In the genomic region with DNA sequence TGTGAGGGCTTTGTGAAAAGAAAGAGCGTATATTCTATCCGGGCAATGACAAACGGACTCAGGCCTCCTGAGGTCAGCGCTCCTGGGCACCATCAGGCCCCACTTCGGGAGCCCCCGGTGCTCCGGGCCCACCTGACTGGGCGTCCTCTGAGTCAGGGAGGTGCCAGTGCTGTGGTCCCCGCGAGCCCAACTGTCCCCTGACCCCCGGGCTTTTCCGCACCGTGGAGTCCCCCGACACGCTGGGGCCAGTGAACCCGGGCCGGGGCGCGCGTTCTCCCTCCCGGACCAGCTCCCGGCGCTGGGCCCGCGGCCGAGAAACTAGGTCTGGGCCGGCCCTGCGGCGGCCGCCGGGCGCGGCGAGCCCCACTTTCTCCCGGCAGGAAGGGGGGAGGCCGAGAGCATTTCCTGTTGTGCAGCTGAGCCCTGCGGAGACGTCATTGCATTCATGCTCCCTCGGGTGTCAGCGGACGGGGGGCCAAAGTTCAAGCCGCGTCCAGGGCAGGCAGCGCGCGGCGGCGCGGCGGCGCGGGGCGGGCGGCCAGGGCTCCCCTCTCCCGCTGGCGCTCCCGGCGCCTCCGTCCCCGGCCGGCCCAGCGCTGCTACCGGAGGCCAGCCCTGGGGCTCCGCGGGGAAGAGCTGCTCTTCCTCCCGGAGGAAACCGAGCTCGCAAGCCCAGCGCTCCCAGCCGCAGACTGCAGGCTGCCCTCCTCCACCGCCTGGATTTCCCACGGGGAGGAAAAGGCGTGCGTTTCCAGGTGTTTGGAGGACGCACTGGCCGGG, we compare ENCODE assay signal across 1 cellular context.
TF ChIP-seq lines count a peak whose summit lies in the region.

No MANE protein-coding gene starts in this region.

TF ChIP-seq in HepG2, 621 proteins besides CTCF, POLR2A, EP300 and RAD21 (continued from another document and continues in another):
- TF ChIP-seq, protein P1, sequence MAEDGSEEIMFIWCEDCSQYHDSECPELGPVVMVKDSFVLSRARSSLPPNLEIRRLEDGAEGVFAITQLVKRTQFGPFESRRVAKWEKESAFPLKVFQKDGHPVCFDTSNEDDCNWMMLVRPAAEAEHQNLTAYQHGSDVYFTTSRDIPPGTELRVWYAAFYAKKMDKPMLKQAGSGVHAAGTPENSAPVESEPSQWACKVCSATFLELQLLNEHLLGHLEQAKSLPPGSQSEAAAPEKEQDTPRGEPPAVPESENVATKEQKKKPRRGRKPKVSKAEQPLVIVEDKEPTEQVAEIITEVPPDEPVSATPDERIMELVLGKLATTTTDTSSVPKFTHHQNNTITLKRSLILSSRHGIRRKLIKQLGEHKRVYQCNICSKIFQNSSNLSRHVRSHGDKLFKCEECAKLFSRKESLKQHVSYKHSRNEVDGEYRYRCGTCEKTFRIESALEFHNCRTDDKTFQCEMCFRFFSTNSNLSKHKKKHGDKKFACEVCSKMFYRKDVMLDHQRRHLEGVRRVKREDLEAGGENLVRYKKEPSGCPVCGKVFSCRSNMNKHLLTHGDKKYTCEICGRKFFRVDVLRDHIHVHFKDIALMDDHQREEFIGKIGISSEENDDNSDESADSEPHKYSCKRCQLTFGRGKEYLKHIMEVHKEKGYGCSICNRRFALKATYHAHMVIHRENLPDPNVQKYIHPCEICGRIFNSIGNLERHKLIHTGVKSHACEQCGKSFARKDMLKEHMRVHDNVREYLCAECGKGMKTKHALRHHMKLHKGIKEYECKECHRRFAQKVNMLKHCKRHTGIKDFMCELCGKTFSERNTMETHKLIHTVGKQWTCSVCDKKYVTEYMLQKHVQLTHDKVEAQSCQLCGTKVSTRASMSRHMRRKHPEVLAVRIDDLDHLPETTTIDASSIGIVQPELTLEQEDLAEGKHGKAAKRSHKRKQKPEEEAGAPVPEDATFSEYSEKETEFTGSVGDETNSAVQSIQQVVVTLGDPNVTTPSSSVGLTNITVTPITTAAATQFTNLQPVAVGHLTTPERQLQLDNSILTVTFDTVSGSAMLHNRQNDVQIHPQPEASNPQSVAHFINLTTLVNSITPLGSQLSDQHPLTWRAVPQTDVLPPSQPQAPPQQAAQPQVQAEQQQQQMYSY (CRISPR knock-in tag; IDR thresholded peaks at IDR 0.05): 0 out of 2 replicates have a peak, but pooled peaks have one; percentile 44
- TF ChIP-seq MED1 (CRISPR knock-in tag; IDR thresholded peaks at IDR 0.05) (peak; percentile 92), TCF7L2 (IDR thresholded peaks at IDR 0.05; ENCODE audit: low read depth, low read length) (no peak), ARNT2 (CRISPR knock-in tag; IDR thresholded peaks at IDR 0.05; ENCODE audit: low read depth) (peak; percentile 98), MAFF (IDR thresholded peaks at IDR 0.05; ENCODE audit: low read depth, low read length) (no peak), ZBTB38 (CRISPR knock-in tag; IDR thresholded peaks at IDR 0.05) (peak; percentile 91), FOXK2 (IDR thresholded peaks at IDR 0.05) (no peak), ZNF543 (CRISPR knock-in tag; IDR thresholded peaks at IDR 0.05) (no peak), RBAK (CRISPR knock-in tag; IDR thresholded peaks at IDR 0.05) (no peak), NFE2L2 (IDR thresholded peaks at IDR 0.05; ENCODE audit: low read length) (no peak; the same call in 1 of the 2 replicates), ZNF644 (CRISPR knock-in tag; IDR thresholded peaks at IDR 0.05; ENCODE audit: low read depth) (no peak), RXRB (CRISPR knock-in tag; IDR thresholded peaks at IDR 0.05; ENCODE audit: borderline replicate concordance) (peak; percentile 76), GABPA (IDR thresholded peaks at IDR 0.05; ENCODE audit: low read depth, low read length) (peak; percentile 66), GABPA (CRISPR knock-in tag; IDR thresholded peaks at IDR 0.05; ENCODE audit: low read depth) (peak; percentile 83), PCBP1 (IDR thresholded peaks at IDR 0.05; ENCODE audit: borderline replicate concordance, low read depth, low read length) (no peak), HHEX (CRISPR knock-in tag; IDR thresholded peaks at IDR 0.05) (no peak), SMAD1 (CRISPR knock-in tag; IDR thresholded peaks at IDR 0.05; ENCODE audit: borderline replicate concordance, low read depth) (peak; percentile 40; the same call in 1 of the 2 replicates), DPF2 (CRISPR knock-in tag; IDR thresholded peaks at IDR 0.05; ENCODE audit: borderline replicate concordance, low read depth) (no peak), ZNF10 (CRISPR knock-in tag; IDR thresholded peaks at IDR 0.05; ENCODE audit: borderline replicate concordance, low read depth) (no peak), ZNF296 (CRISPR knock-in tag; conservative IDR thresholded peaks at IDR 0.05) (no peak), ZNF232 (CRISPR knock-in tag; IDR thresholded peaks at IDR 0.05; ENCODE audit: borderline replicate concordance) (peak; percentile 61), ZNF558 (CRISPR knock-in tag; IDR thresholded peaks at IDR 0.05; ENCODE audit: borderline replicate concordance) (peak; percentile 96), RNF2 (conservative IDR thresholded peaks at IDR 0.05; ENCODE audit: low read depth) (0 out of 2 replicates have a peak, but pooled peaks have one; percentile 63), POGZ (CRISPR knock-in tag; IDR thresholded peaks at IDR 0.05) (peak; percentile 80), ZNF552 (CRISPR knock-in tag; IDR thresholded peaks at IDR 0.05; ENCODE audit: borderline replicate concordance) (no peak; the same call in 1 of the 2 replicates), SRSF1 (optimal IDR thresholded peaks at IDR 0.05; ENCODE audit: low read depth, low read length) (peak; percentile 46), FOXO1 (CRISPR knock-in tag; IDR thresholded peaks at IDR 0.05) (peak; percentile 91), ATF7 (IDR thresholded peaks at IDR 0.05) (peak; percentile 47; the same call in 1 of the 2 replicates), ATF7 (CRISPR knock-in tag; IDR thresholded peaks at IDR 0.05) (peak; percentile 97)
- TF ChIP-seq, protein P2, sequence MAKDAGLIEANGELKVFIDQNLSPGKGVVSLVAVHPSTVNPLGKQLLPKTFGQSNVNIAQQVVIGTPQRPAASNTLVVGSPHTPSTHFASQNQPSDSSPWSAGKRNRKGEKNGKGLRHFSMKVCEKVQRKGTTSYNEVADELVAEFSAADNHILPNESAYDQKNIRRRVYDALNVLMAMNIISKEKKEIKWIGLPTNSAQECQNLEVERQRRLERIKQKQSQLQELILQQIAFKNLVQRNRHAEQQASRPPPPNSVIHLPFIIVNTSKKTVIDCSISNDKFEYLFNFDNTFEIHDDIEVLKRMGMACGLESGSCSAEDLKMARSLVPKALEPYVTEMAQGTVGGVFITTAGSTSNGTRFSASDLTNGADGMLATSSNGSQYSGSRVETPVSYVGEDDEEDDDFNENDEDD (CRISPR knock-in tag; IDR thresholded peaks at IDR 0.05; ENCODE audit: borderline replicate concordance): no peak
- TF ChIP-seq, protein P3, sequence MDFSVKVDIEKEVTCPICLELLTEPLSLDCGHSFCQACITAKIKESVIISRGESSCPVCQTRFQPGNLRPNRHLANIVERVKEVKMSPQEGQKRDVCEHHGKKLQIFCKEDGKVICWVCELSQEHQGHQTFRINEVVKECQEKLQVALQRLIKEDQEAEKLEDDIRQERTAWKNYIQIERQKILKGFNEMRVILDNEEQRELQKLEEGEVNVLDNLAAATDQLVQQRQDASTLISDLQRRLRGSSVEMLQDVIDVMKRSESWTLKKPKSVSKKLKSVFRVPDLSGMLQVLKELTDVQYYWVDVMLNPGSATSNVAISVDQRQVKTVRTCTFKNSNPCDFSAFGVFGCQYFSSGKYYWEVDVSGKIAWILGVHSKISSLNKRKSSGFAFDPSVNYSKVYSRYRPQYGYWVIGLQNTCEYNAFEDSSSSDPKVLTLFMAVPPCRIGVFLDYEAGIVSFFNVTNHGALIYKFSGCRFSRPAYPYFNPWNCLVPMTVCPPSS (IDR thresholded peaks at IDR 0.05): no peak
- TF ChIP-seq, protein P4, sequence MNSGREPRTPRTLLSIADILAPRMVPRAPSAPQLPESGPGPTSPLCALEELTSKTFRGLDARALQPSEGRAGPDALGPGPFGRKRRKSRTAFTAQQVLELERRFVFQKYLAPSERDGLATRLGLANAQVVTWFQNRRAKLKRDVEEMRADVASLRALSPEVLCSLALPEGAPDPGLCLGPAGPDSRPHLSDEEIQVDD (CRISPR knock-in tag; IDR thresholded peaks at IDR 0.05; ENCODE audit: borderline replicate concordance): peak; percentile 95; the same call in 1 of the 2 replicates
- TF ChIP-seq, protein P5, sequence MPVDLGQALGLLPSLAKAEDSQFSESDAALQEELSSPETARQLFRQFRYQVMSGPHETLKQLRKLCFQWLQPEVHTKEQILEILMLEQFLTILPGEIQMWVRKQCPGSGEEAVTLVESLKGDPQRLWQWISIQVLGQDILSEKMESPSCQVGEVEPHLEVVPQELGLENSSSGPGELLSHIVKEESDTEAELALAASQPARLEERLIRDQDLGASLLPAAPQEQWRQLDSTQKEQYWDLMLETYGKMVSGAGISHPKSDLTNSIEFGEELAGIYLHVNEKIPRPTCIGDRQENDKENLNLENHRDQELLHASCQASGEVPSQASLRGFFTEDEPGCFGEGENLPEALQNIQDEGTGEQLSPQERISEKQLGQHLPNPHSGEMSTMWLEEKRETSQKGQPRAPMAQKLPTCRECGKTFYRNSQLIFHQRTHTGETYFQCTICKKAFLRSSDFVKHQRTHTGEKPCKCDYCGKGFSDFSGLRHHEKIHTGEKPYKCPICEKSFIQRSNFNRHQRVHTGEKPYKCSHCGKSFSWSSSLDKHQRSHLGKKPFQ (CRISPR knock-in tag; IDR thresholded peaks at IDR 0.05; ENCODE audit: insufficient replicate concordance): peak; percentile 48
- TF ChIP-seq, protein P6, sequence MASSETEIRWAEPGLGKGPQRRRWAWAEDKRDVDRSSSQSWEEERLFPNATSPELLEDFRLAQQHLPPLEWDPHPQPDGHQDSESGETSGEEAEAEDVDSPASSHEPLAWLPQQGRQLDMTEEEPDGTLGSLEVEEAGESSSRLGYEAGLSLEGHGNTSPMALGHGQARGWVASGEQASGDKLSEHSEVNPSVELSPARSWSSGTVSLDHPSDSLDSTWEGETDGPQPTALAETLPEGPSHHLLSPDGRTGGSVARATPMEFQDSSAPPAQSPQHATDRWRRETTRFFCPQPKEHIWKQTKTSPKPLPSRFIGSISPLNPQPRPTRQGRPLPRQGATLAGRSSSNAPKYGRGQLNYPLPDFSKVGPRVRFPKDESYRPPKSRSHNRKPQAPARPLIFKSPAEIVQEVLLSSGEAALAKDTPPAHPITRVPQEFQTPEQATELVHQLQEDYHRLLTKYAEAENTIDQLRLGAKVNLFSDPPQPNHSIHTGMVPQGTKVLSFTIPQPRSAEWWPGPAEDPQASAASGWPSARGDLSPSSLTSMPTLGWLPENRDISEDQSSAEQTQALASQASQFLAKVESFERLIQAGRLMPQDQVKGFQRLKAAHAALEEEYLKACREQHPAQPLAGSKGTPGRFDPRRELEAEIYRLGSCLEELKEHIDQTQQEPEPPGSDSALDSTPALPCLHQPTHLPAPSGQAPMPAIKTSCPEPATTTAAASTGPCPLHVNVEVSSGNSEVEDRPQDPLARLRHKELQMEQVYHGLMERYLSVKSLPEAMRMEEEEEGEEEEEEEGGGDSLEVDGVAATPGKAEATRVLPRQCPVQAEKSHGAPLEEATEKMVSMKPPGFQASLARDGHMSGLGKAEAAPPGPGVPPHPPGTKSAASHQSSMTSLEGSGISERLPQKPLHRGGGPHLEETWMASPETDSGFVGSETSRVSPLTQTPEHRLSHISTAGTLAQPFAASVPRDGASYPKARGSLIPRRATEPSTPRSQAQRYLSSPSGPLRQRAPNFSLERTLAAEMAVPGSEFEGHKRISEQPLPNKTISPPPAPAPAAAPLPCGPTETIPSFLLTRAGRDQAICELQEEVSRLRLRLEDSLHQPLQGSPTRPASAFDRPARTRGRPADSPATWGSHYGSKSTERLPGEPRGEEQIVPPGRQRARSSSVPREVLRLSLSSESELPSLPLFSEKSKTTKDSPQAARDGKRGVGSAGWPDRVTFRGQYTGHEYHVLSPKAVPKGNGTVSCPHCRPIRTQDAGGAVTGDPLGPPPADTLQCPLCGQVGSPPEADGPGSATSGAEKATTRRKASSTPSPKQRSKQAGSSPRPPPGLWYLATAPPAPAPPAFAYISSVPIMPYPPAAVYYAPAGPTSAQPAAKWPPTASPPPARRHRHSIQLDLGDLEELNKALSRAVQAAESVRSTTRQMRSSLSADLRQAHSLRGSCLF (CRISPR knock-in tag; IDR thresholded peaks at IDR 0.05; ENCODE audit: borderline replicate concordance): 0 out of 2 replicates have a peak, but pooled peaks have one; percentile 68
- TF ChIP-seq, protein P7, sequence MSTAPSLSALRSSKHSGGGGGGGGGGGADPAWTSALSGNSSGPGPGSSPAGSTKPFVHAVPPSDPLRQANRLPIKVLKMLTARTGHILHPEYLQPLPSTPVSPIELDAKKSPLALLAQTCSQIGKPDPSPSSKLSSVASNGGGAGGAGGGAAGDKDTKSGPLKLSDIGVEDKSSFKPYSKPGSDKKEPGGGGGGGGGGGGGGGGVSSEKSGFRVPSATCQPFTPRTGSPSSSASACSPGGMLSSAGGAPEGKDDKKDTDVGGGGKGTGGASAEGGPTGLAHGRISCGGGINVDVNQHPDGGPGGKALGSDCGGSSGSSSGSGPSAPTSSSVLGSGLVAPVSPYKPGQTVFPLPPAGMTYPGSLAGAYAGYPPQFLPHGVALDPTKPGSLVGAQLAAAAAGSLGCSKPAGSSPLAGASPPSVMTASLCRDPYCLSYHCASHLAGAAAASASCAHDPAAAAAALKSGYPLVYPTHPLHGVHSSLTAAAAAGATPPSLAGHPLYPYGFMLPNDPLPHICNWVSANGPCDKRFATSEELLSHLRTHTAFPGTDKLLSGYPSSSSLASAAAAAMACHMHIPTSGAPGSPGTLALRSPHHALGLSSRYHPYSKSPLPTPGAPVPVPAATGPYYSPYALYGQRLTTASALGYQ (CRISPR knock-in tag; IDR thresholded peaks at IDR 0.05): peak; percentile 90
- TF ChIP-seq, protein P8, sequence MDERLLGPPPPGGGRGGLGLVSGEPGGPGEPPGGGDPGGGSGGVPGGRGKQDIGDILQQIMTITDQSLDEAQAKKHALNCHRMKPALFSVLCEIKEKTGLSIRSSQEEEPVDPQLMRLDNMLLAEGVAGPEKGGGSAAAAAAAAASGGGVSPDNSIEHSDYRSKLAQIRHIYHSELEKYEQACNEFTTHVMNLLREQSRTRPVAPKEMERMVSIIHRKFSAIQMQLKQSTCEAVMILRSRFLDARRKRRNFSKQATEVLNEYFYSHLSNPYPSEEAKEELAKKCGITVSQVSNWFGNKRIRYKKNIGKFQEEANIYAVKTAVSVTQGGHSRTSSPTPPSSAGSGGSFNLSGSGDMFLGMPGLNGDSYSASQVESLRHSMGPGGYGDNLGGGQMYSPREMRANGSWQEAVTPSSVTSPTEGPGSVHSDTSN (CRISPR knock-in tag; IDR thresholded peaks at IDR 0.05): no peak
- TF ChIP-seq, protein P9, sequence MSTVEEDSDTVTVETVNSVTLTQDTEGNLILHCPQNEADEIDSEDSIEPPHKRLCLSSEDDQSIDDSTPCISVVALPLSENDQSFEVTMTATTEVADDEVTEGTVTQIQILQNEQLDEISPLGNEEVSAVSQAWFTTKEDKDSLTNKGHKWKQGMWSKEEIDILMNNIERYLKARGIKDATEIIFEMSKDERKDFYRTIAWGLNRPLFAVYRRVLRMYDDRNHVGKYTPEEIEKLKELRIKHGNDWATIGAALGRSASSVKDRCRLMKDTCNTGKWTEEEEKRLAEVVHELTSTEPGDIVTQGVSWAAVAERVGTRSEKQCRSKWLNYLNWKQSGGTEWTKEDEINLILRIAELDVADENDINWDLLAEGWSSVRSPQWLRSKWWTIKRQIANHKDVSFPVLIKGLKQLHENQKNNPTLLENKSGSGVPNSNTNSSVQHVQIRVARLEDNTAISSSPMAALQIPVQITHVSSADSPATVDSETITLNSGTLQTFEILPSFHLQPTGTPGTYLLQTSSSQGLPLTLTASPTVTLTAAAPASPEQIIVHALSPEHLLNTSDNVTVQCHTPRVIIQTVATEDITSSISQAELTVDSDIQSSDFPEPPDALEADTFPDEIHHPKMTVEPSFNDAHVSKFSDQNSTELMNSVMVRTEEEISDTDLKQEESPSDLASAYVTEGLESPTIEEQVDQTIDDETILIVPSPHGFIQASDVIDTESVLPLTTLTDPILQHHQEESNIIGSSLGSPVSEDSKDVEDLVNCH (CRISPR knock-in tag; IDR thresholded peaks at IDR 0.05): no peak
